In genomic region chr16:2486645-2487516, GRCh38 we compare ENCODE assay signal across 1 cellular context.
TF ChIP-seq lines count a peak whose summit lies in the region.

No MANE protein-coding gene starts in this region.

TF ChIP-seq in HEK293, 187 proteins besides CTCF, POLR2A, EP300 and RAD21 (continued from another document):
- no peak for TF ChIP-seq PRDM2 (tag by site-specific recombination; IDR thresholded peaks at IDR 0.05; ENCODE audit: borderline replicate concordance)
- TF ChIP-seq ZFHX2 (tag by site-specific recombination; conservative IDR thresholded peaks at IDR 0.05) = peak; percentile 96
- TF ChIP-seq HOXD13 (CRISPR knock-in tag; IDR thresholded peaks at IDR 0.05; ENCODE audit: borderline replicate concordance) = no peak
